In genomic region chr1:246373828-246374569, GRCh38 we compare ENCODE assay signal across 24 cellular contexts.
"Had no signal": no experiment of that assay in that cellular context is flagged by ENCODE, and none has a peak within 500 bp of the region (broad histone marks: within the 10 kb centered on the region; RNA-seq: fewer than 3 reads in every experiment).

No MANE protein-coding gene starts in this region.

- DNase-seq: activated B cell treated with CpG ODN at 0.5 μM for 24 hours; activated CD4-positive, alpha-beta T cell treated with anti-CD3 and anti-CD28 coated beads for 36 hours; activated CD4-positive, alpha-beta T cell treated with anti-CD3 and anti-CD28 coated beads, Interleukin-2, amount 50 U/mL, for 4 hours; activated CD8-positive, alpha-beta memory T cell treated with anti-CD3 and anti-CD28 coated beads for 24 hours; activated CD8-positive, alpha-beta memory T cell treated with anti-CD3 and anti-CD28 coated beads, Interleukin-2, amount 50 U/mL, for 4 hours; activated naive CD4-positive, alpha-beta T cell treated with Interleukin-2 at 50 U/mL for 16 hours; activated naive CD8-positive, alpha-beta T cell treated with anti-CD3 and anti-CD28 coated beads for 36 hours; activated T-cell treated with anti-CD3 and anti-CD28 coated beads, Interleukin-2, amount 50 U/mL, for 4 hours; colonic mucosa; dorsolateral prefrontal cortex; hippocampal formation; left ventricle myocardium inferior; occipital lobe; posterior cingulate gyrus; right lobe of liver; stimulated activated CD4-positive, alpha-beta T cell treated with anti-CD3 and anti-CD28 coated beads, Interleukin-1b, Interleukin-23, amount 100 ng/mL, for 48 hours; T-helper 1 cell; transverse colon had no signal

- H3K4me3 ChIP-seq: colonic mucosa, dorsolateral prefrontal cortex, esophagus muscularis mucosa, left ventricle myocardium inferior, right lobe of liver, skin epidermis, transverse colon had no signal

- H3K9me3 ChIP-seq: colonic mucosa, esophagus muscularis mucosa, left ventricle myocardium inferior, right lobe of liver, transverse colon had no signal

- H3K4me1 ChIP-seq: colonic mucosa, esophagus muscularis mucosa, left ventricle myocardium inferior, right lobe of liver, transverse colon had no signal

- H3K27ac Mint-ChIP-seq: activated B cell treated with CpG ODN at 0.5 μM for 24 hours; activated CD4-positive, alpha-beta T cell treated with anti-CD3 and anti-CD28 coated beads for 36 hours; activated naive CD8-positive, alpha-beta T cell treated with anti-CD3 and anti-CD28 coated beads for 36 hours; stimulated activated effector memory CD8-positive, alpha-beta T cell treated with anti-CD3 and anti-CD28 coated beads, Interleukin-12 subunit alpha, Interleukin-12 subunit beta, amount 100 ng/mL, for 72 hours had no signal

- H3K4me1 Mint-ChIP-seq: activated CD4-positive, alpha-beta T cell treated with anti-CD3 and anti-CD28 coated beads for 36 hours; stimulated activated effector memory CD8-positive, alpha-beta T cell treated with anti-CD3 and anti-CD28 coated beads, Interleukin-12 subunit alpha, Interleukin-12 subunit beta, amount 100 ng/mL, for 72 hours had no signal

- H3K27me3 Mint-ChIP-seq: activated B cell treated with CpG ODN at 0.5 μM for 24 hours; activated CD4-positive, alpha-beta T cell treated with anti-CD3 and anti-CD28 coated beads for 36 hours; activated naive CD8-positive, alpha-beta T cell treated with anti-CD3 and anti-CD28 coated beads for 36 hours; central memory CD8-positive, alpha-beta T cell had no signal

- H3K4me3 Mint-ChIP-seq: activated B cell treated with CpG ODN at 0.5 μM for 24 hours; activated CD4-positive, alpha-beta T cell treated with anti-CD3 and anti-CD28 coated beads for 36 hours; activated naive CD8-positive, alpha-beta T cell treated with anti-CD3 and anti-CD28 coated beads for 36 hours; activated T-cell treated with anti-CD3 and anti-CD28 coated beads, Interleukin-2, amount 50 U/mL, for 4 hours; central memory CD8-positive, alpha-beta T cell; stimulated activated effector memory CD8-positive, alpha-beta T cell treated with anti-CD3 and anti-CD28 coated beads, Interleukin-12 subunit alpha, Interleukin-12 subunit beta, amount 100 ng/mL, for 72 hours had no signal

- H3K27ac ChIP-seq: colonic mucosa, dorsolateral prefrontal cortex, esophagus muscularis mucosa, left ventricle myocardium inferior, right lobe of liver, skin epidermis, transverse colon had no signal

- H3K27me3 ChIP-seq: colonic mucosa, dorsolateral prefrontal cortex, esophagus muscularis mucosa, right lobe of liver, transverse colon had no signal

- H3K9me3 Mint-ChIP-seq: activated B cell treated with CpG ODN at 0.5 μM for 24 hours; activated T-cell treated with anti-CD3 and anti-CD28 coated beads, Interleukin-2, amount 50 U/mL, for 4 hours; central memory CD8-positive, alpha-beta T cell; stimulated activated effector memory CD8-positive, alpha-beta T cell treated with anti-CD3 and anti-CD28 coated beads, Interleukin-12 subunit alpha, Interleukin-12 subunit beta, amount 100 ng/mL, for 72 hours had no signal

- H3K36me3 ChIP-seq: colonic mucosa, esophagus muscularis mucosa, left ventricle myocardium inferior, right lobe of liver, transverse colon had no signal

- H3K36me3 Mint-ChIP-seq: activated naive CD8-positive, alpha-beta T cell treated with anti-CD3 and anti-CD28 coated beads for 36 hours; stimulated activated effector memory CD8-positive, alpha-beta T cell treated with anti-CD3 and anti-CD28 coated beads, Interleukin-12 subunit alpha, Interleukin-12 subunit beta, amount 100 ng/mL, for 72 hours had no signal

- ATAC-seq: activated CD4-positive, alpha-beta T cell treated with anti-CD3 and anti-CD28 coated beads for 36 hours; activated T-cell treated with anti-CD3 and anti-CD28 coated beads, Interleukin-2, amount 50 U/mL, for 4 hours; stimulated activated effector memory CD8-positive, alpha-beta T cell treated with anti-CD3 and anti-CD28 coated beads, Interleukin-12 subunit alpha, Interleukin-12 subunit beta, amount 100 ng/mL, for 72 hours had no signal

- FAIRE-seq: astrocyte, urothelium cell line had no signal
